In the genomic region with DNA sequence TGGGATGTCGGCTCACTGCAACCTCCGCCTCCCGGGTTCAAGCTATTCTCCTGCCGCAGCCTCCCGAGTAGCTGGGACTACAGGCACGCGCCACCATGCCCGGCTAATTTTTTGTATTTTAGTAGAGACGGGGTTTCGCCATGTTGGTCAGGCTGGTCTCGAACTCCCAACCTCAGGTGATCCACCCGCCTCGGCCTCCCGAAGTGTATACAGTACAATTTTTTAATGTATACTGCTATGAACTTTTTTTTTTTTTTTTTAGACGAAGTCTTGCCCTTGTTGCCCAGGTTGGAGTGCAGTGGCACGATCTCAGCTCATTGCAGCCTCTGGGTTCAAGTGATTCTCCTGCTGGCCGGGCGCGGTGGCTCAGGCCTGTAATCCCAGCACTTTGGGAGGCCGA, we compare ENCODE assay signal across 7 cellular contexts. TPM values are rescaled to one million over a fixed set of nuclear protein-coding genes. Genes with fewer than 3 reads are reported as not detected.
A peak's percentile ranks its signal among the peaks of the same experiment; 100 is the strongest.
DNase-seq lines count a peak whose midpoint lies in the region; ATAC-seq and TF ChIP-seq lines count a peak whose summit lies in the region.
"Not testable (repeated sequence)": the region's sequence is repeated elsewhere in the genome, so short reads cannot be mapped to it uniquely, and the experiment has no call there.

No MANE protein-coding gene starts in this region.

- not testable (repeated sequence) for H3K9me2 ChIP-seq in GM23248 (ENCODE audit: insufficient read depth)

- not testable (repeated sequence) for H3K4me1 ChIP-seq in GM23248 (ENCODE audit: insufficient read depth)

- BruUV-seq in MCF 10A (replicated peaks; lab: Mats Ljungman, UMichigan): not testable (repeated sequence)

- not testable (repeated sequence) for TF ChIP-seq CTCF in VCaP (conservative IDR thresholded peaks at IDR 0.05); MCF 10A (IDR thresholded peaks at IDR 0.05; ENCODE audit: unreplicated experiment); neural crest cell (conservative IDR thresholded peaks at IDR 0.05)

- not testable (repeated sequence) for DNase-seq in GM23248; MCF 10A (ENCODE audit: unreplicated experiment); immature natural killer cell; neural crest cell (ENCODE audit: low read depth, low spot score); stimulated activated naive CD8-positive, alpha-beta T cell treated with anti-CD3 and anti-CD28 coated beads, Interleukin-15, amount 100 ng/mL, for 72 hours

- CTCF ChIA-PET in MCF 10A (lab: Yijun Ruan, JAX): interaction anchor here (0.6 to 1.1 kb wide), 7 partner anchors 22 to 589 kb away, joined by 3 to 4 read pairs (median 3); no protein-coding TSS in a partner anchor

- H3K27ac ChIP-seq in GM23248: peak overlapping the region; percentile 84
- peak overlapping the region; percentile 99 for H3K27ac ChIP-seq in VCaP

- H3K4me2 ChIP-seq in GM23248 (ENCODE audit: unreplicated experiment): not testable (repeated sequence)

- H3K4me3 Mint-ChIP-seq in activated T-helper 17 cell treated with anti-CD3 and anti-CD28 coated beads, Interleukin-2, amount 50 U/mL, for 72 hours: peak overlapping the region; percentile 82
- H3K4me3 Mint-ChIP-seq in MCF 10A (ENCODE audit: unreplicated experiment) (peak overlapping the region; percentile 6), immature natural killer cell (peak overlapping the region in 4 of 5 donors; percentile 21 to 93 (median 38)), neural crest cell (peak overlapping the region; percentile 31)
- peak overlapping the region; percentile 7 to 14 for H3K4me3 Mint-ChIP-seq in stimulated activated naive CD8-positive, alpha-beta T cell treated with anti-CD3 and anti-CD28 coated beads, Interleukin-15, amount 100 ng/mL, for 72 hours

- H3K27me3 ChIP-seq in GM23248 (replicated peaks; ENCODE audit: insufficient read depth): not testable (repeated sequence)

- not testable (repeated sequence) for ATAC-seq in activated T-helper 17 cell treated with anti-CD3 and anti-CD28 coated beads, Interleukin-2, amount 50 U/mL, for 72 hours (replicated peaks); stimulated activated naive CD8-positive, alpha-beta T cell treated with anti-CD3 and anti-CD28 coated beads, Interleukin-15, amount 100 ng/mL, for 72 hours

- H3K4me1 Mint-ChIP-seq in activated T-helper 17 cell treated with anti-CD3 and anti-CD28 coated beads, Interleukin-2, amount 50 U/mL, for 72 hours; MCF 10A (ENCODE audit: insufficient read depth, unreplicated experiment): not testable (repeated sequence)
- H3K4me1 Mint-ChIP-seq in immature natural killer cell: peaks cover 19 to 28% of the 10 kb centered on the region in 2 donors
- peaks cover 19% of the 10 kb centered on the region for H3K4me1 Mint-ChIP-seq in neural crest cell
- peaks cover 15% of the 10 kb centered on the region for H3K4me1 Mint-ChIP-seq in stimulated activated naive CD8-positive, alpha-beta T cell treated with anti-CD3 and anti-CD28 coated beads, Interleukin-15, amount 100 ng/mL, for 72 hours

- H3K27ac Mint-ChIP-seq in activated T-helper 17 cell treated with anti-CD3 and anti-CD28 coated beads, Interleukin-2, amount 50 U/mL, for 72 hours; MCF 10A (ENCODE audit: low read depth, unreplicated experiment); neural crest cell (ENCODE audit: unreplicated experiment): not testable (repeated sequence)
- peak overlapping the region in 5 of 6 donors; percentile 4 to 94 (median 48) for H3K27ac Mint-ChIP-seq in immature natural killer cell
- peak overlapping the region in 1 of 2 donors; percentile 35 for H3K27ac Mint-ChIP-seq in stimulated activated naive CD8-positive, alpha-beta T cell treated with anti-CD3 and anti-CD28 coated beads, Interleukin-15, amount 100 ng/mL, for 72 hours

- H3K4me3 ChIP-seq in GM23248: not testable (repeated sequence)

- H3F3A ChIP-seq in GM23248 (ENCODE audit: insufficient read depth): not testable (repeated sequence)

- not testable (repeated sequence) for H3K36me3 ChIP-seq in GM23248 (ENCODE audit: low read depth)

- intact Hi-C loops in MCF 10A (cut with micrococcal nuclease): loop anchor here (5.0 kb wide), 1 partner anchor 105 kb away; no protein-coding TSS in a partner anchor

- WGBS in GM23248 (ENCODE audit: low coverage in 1 of 2, low lambda C conversion rate in 2 of 2, missing lambda C conversion rate in 2 of 2), 2 experiments: 92 to 93% methylated on average over 20 of the region's 20 CpGs

- peak overlapping the region; percentile 82; the same call in 1 of the 2 replicates for H3K9ac ChIP-seq in GM23248

- not testable (repeated sequence) for H3K27me3 Mint-ChIP-seq in activated T-helper 17 cell treated with anti-CD3 and anti-CD28 coated beads, Interleukin-2, amount 50 U/mL, for 72 hours; MCF 10A (ENCODE audit: insufficient read depth, unreplicated experiment); neural crest cell (ENCODE audit: low read depth); stimulated activated naive CD8-positive, alpha-beta T cell treated with anti-CD3 and anti-CD28 coated beads, Interleukin-15, amount 100 ng/mL, for 72 hours
- peaks cover 2 to 22% (median 13%) of the 10 kb centered on the region in 3 donors for H3K27me3 Mint-ChIP-seq in immature natural killer cell (ENCODE audit: low read depth in 3 of 3)

- H4K20me1 ChIP-seq in GM23248 (ENCODE audit: insufficient read depth): not testable (repeated sequence)

- not testable (repeated sequence) for H3K9me3 ChIP-seq in GM23248 (ENCODE audit: low read depth)

- H3K9me3 Mint-ChIP-seq in activated T-helper 17 cell treated with anti-CD3 and anti-CD28 coated beads, Interleukin-2, amount 50 U/mL, for 72 hours; MCF 10A (ENCODE audit: unreplicated experiment); immature natural killer cell; neural crest cell; stimulated activated naive CD8-positive, alpha-beta T cell treated with anti-CD3 and anti-CD28 coated beads, Interleukin-15, amount 100 ng/mL, for 72 hours: not testable (repeated sequence)

- H3K36me3 Mint-ChIP-seq in activated T-helper 17 cell treated with anti-CD3 and anti-CD28 coated beads, Interleukin-2, amount 50 U/mL, for 72 hours (ENCODE audit: low read depth); MCF 10A (ENCODE audit: insufficient read depth, unreplicated experiment); immature natural killer cell; neural crest cell (ENCODE audit: low read depth): not testable (repeated sequence)

- peaks cover 30% of the 10 kb centered on the region for H3K79me2 ChIP-seq in GM23248 (ENCODE audit: insufficient read depth)

- peak overlapping the region; percentile 95; the same call in 1 of the 2 replicates for H2AFZ ChIP-seq in GM23248

- POLR2A ChIA-PET in MCF 10A (lab: Yijun Ruan, JAX): interaction anchor here (0.6 to 2.0 kb wide), 3 partner anchors 26 to 541 kb away, joined by 3 to 8 read pairs (median 4); partner anchors contain the start of gene ZNF425

- in situ Hi-C loops in GM23248 (cut with MboI): not testable (repeated sequence)

RNA-seq across cellular contexts. Expression of gene ZNF786, which starts 1.7 kb away (rescaled TPM):
- total RNA-seq in GM23248 (2014; rRNA removed; shearing (Covaris generic)): 3.5 and 5.3 TPM in 2 replicates
- polyA plus RNA-seq in GM23248 (2016; fragmentation: Nextera tagmentation; extraction: Ambion mirVana): 3.5 and 3.9 TPM in 2 replicates
- 1 to 10 TPM; 4.9 to 5.7 TPM for total RNA-seq in activated T-helper 17 cell treated with anti-CD3 and anti-CD28 coated beads, Interleukin-2, amount 50 U/mL, for 72 hours
- total RNA-seq in MCF 10A (2022): 5.6 and 6.7 TPM in 2 replicates
- polyA plus RNA-seq in immature natural killer cell: 10 to 100 TPM in 1 of 3 donors, 1 to 10 TPM in 2; 1.1 to 15.8 (median 2.6) TPM
- 16.2 and 17.1 TPM in 2 replicates for total RNA-seq in neural crest cell

RNA-seq across cellular contexts. Expression of gene ZNF425, which starts 33.9 kb away (rescaled TPM):
- total RNA-seq in GM23248 (2014; rRNA removed; shearing (Covaris generic)): 3.8 and 5.4 TPM in 2 replicates
- 3.9 and 4.1 TPM in 2 replicates for polyA plus RNA-seq in GM23248 (2016; fragmentation: Nextera tagmentation; extraction: Ambion mirVana)
- under 1 TPM; 0.39 to 0.77 TPM for total RNA-seq in activated T-helper 17 cell treated with anti-CD3 and anti-CD28 coated beads, Interleukin-2, amount 50 U/mL, for 72 hours
- total RNA-seq in MCF 10A (2022): 2.6 and 3.3 TPM in 2 replicates
- 1 to 10 TPM in 1 of 3 donors, under 1 TPM in 1, not detected in 1; 0.20 to 1.9 TPM for polyA plus RNA-seq in immature natural killer cell
- 4.9 and 5.8 TPM in 2 replicates for total RNA-seq in neural crest cell

RNA-seq across cellular contexts. Expression of gene ZNF398, which starts 55.0 kb away (rescaled TPM):
- total RNA-seq in GM23248 (2014; rRNA removed; shearing (Covaris generic)): 8.1 and 12.5 TPM in 2 replicates
- polyA plus RNA-seq in GM23248 (2016; fragmentation: Nextera tagmentation; extraction: Ambion mirVana) (6.7 and 7.1 TPM in 2 replicates), immature natural killer cell (10 to 100 TPM in 1 of 3 donors, 1 to 10 TPM in 2; 1.1 to 18.5 (median 6.8) TPM)
- 10 to 100 TPM; 11.3 to 13.8 TPM for total RNA-seq in activated T-helper 17 cell treated with anti-CD3 and anti-CD28 coated beads, Interleukin-2, amount 50 U/mL, for 72 hours
- total RNA-seq in MCF 10A (2022) (13.8 and 15.7 TPM in 2 replicates), neural crest cell (19.6 and 20.2 TPM in 2 replicates)

Comparison
In these comparisons a context has a peak if more than half of its experiments do, and no peak if none do; other contexts are left out.
1. H3K4me3 Mint-ChIP-seq: peak in every context shown above with its lines; median percentile 82 in activated T-helper 17 cell treated with anti-CD3 and anti-CD28 coated beads, Interleukin-2, amount 50 U/mL, for 72 hours; 38 in immature natural killer cell; 31 in neural crest cell; 10 in stimulated activated naive CD8-positive, alpha-beta T cell treated with anti-CD3 and anti-CD28 coated beads, Interleukin-15, amount 100 ng/mL, for 72 hours; 6 in MCF 10A.